In the genomic region with DNA sequence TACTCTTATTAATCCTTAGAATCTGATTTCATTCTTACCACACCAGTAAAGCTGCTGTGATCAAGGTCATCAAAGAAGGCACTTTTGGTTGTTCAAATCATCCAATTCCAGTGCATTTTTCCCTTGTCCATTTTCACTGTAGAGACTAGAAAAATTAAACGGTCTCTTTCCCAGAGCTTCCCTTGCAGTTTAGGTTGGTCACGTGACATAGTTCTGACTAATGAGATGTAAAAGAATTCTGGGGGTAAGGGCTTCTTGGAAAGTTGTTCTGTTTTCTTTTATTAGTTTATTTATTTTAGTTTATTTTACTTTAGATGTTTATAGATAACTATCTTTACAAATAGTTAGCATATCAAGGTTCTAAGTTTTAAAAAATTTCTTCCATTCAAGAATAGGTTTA, we compare ENCODE assay signal across 31 cellular contexts. TPM values are rescaled to one million over a fixed set of nuclear protein-coding genes. Genes with fewer than 3 reads are reported as not detected.
"Had no signal": no experiment of that assay in that cellular context is flagged by ENCODE, and none has a peak within 500 bp of the region (broad histone marks: within the 10 kb centered on the region; RNA-seq: fewer than 3 reads in every experiment).

No MANE protein-coding gene starts in this region.

- H3K9me3 ChIP-seq: colonic mucosa, esophagus squamous epithelium, gastrocnemius medialis, lower lobe of right lung, mucosa of descending colon had no signal

- DNase-seq: colonic mucosa; cortex of kidney; effector CD8-positive, alpha-beta T cell; effector memory CD8-positive, alpha-beta T cell; endodermal cell; erythroblast; esophagus squamous epithelium; foreskin fibroblast; foreskin melanocyte; gastrocnemius medialis; glutamatergic neuron; head of caudate nucleus; heart right ventricle; hippocampal formation; left cardiac atrium; left lung; left ventricle myocardium superior; lower lobe of right lung; mesenchymal stem cell; mucosa of descending colon had no signal

- FAIRE-seq: endometrium, islet of Langerhans, keratinocyte had no signal

- H3K27ac ChIP-seq: colonic mucosa, epithelial cell of prostate, esophagus squamous epithelium, gastrocnemius medialis, heart right ventricle, left lung, lower lobe of right lung had no signal

- H3K4me1 ChIP-seq: colonic mucosa, esophagus squamous epithelium, gastrocnemius medialis, heart right ventricle, left lung, lower lobe of right lung had no signal

- H3K36me3 ChIP-seq: colonic mucosa, esophagus squamous epithelium, gastrocnemius medialis, heart right ventricle, left lung, lower lobe of right lung had no signal

- ATAC-seq: effector memory CD8-positive, alpha-beta T cell; esophagus mucosa; gastrocnemius medialis; heart right ventricle; left cardiac atrium; left lung; left ventricle myocardium superior; lower lobe of right lung; mucosa of descending colon had no signal

- H3K27me3 ChIP-seq: colonic mucosa, gastrocnemius medialis, left lung had no signal

- H3K4me3 ChIP-seq: colonic mucosa, esophagus squamous epithelium, gastrocnemius medialis, heart right ventricle, left lung, lower lobe of right lung, mucosa of descending colon had no signal

RNA-seq across cellular contexts. Expression of gene SYCP1, which starts 34.3 kb away (rescaled TPM):
- total RNA-seq: colonic mucosa, dermis microvascular lymphatic vessel endothelial cell, endodermal cell, esophagus mucosa, esophagus squamous epithelium, gastrocnemius medialis, glomerular endothelial cell, heart right ventricle, left lung, left ventricle myocardium superior, lower lobe of right lung, lung microvascular endothelial cell, mesenteric fat pad, mesothelial cell of epicardium, mucosa of descending colon, myocyte had no signal
- polyA plus RNA-seq: heart right ventricle, keratinocyte had no signal
